Comparison of ENCODE assay signal across 1 cellular context in the genomic region with DNA sequence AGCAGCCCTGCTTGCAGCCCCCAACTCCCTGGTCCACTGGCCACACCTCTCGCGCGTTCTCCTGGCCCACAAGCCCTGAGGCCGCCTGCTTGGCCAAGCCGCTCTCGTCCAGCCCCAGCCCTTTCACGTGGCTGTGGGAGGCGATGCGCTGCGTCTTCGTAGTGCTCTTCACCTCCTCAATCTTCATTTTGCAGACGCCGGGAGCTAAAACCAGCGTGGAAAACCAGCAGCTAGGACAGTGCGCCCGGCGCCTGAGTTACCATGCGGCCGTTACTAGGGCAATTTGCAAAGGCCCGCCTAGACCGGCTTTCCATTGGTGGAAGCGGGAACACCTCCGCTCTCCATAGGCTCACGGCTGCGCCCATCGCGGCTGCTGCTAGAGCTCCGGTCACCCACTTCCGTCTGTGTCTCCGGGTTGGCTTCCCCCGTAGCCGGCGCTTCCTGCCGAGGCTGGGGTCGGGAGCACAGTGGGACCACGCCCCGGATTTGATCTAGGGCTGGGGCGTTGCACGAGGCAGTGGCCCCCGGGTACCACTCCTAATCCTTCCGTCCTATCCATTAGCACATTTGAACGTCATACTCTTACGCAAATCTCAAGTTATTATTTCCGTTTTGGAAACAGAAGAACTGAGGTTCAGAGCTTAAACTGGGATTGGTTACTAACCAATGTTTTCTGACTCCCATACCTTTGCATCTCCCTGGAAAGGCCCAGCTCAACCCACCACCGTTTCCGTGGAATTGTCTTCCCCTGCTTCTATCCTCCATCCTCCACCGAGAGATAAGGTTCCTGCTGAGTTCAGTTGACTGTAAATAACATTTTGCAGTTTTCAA.
A peak's percentile ranks its signal among the peaks of the same experiment; 100 is the strongest.
TF ChIP-seq lines count a peak whose summit lies in the region.

A gene (minus strand): TSS at position 275 of the 831 bp plus-strand sequence. CDS start 88 bp downstream, at position 187.

TF ChIP-seq in K562, 482 proteins besides CTCF, POLR2A, EP300 and RAD21 (continued from another document and continues in another):
- TF ChIP-seq, protein P1, sequence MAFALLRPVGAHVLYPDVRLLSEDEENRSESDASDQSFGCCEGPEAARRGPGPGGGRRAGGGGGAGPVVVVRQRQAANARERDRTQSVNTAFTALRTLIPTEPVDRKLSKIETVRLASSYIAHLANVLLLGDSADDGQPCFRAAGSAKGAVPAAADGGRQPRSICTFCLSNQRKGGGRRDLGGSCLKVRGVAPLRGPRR (CRISPR knock-in tag; IDR thresholded peaks at IDR 0.05), result no peak
- TF ChIP-seq, protein P2, sequence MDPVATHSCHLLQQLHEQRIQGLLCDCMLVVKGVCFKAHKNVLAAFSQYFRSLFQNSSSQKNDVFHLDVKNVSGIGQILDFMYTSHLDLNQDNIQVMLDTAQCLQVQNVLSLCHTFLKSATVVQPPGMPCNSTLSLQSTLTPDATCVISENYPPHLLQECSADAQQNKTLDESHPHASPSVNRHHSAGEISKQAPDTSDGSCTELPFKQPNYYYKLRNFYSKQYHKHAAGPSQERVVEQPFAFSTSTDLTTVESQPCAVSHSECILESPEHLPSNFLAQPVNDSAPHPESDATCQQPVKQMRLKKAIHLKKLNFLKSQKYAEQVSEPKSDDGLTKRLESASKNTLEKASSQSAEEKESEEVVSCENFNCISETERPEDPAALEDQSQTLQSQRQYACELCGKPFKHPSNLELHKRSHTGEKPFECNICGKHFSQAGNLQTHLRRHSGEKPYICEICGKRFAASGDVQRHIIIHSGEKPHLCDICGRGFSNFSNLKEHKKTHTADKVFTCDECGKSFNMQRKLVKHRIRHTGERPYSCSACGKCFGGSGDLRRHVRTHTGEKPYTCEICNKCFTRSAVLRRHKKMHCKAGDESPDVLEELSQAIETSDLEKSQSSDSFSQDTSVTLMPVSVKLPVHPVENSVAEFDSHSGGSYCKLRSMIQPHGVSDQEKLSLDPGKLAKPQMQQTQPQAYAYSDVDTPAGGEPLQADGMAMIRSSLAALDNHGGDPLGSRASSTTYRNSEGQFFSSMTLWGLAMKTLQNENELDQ (CRISPR knock-in tag; IDR thresholded peaks at IDR 0.05; ENCODE audit: borderline replicate concordance), result no peak
- TF ChIP-seq TAF1 (IDR thresholded peaks at IDR 0.05; ENCODE audit: control insufficient read depth, extremely low read depth, insufficient read depth, low read length, severe bottlenecking) (peak; percentile 69), FOXK1 (CRISPR knock-in tag; IDR thresholded peaks at IDR 0.05; ENCODE audit: borderline replicate concordance) (no peak), ZNF23 (CRISPR knock-in tag; IDR thresholded peaks at IDR 0.05) (no peak), NFXL1 (CRISPR knock-in tag; IDR thresholded peaks at IDR 0.05) (no peak), SMARCA4 (IDR thresholded peaks at IDR 0.05) (no peak), SNIP1 (IDR thresholded peaks at IDR 0.05; ENCODE audit: low read depth) (no peak), MTA3 (IDR thresholded peaks at IDR 0.05; ENCODE audit: borderline replicate concordance) (peak; percentile 60; the same call in 1 of the 2 replicates), NUFIP1 (IDR thresholded peaks at IDR 0.05; ENCODE audit: partially characterized antibody) (peak; percentile 57), KAT7 (CRISPR knock-in tag; IDR thresholded peaks at IDR 0.05; ENCODE audit: borderline replicate concordance) (no peak), ZNF12 (CRISPR knock-in tag; IDR thresholded peaks at IDR 0.05) (no peak), HNRNPLL (IDR thresholded peaks at IDR 0.05; ENCODE audit: low read depth, low read length, poor library complexity, severe bottlenecking) (no peak), MYNN (IDR thresholded peaks at IDR 0.05) (no peak), MYNN (CRISPR knock-in tag; IDR thresholded peaks at IDR 0.05) (no peak), ZNF133 (CRISPR knock-in tag; IDR thresholded peaks at IDR 0.05) (no peak), BCL6 (CRISPR knock-in tag; IDR thresholded peaks at IDR 0.05) (no peak), ZKSCAN1 (IDR thresholded peaks at IDR 0.05; ENCODE audit: low read depth, low read length) (peak; percentile 82), NCOA4 (IDR thresholded peaks at IDR 0.05; ENCODE audit: partially characterized antibody) (no peak), HNRNPL (IDR thresholded peaks at IDR 0.05; ENCODE audit: low read depth, low read length) (no peak), ZNF24 (IDR thresholded peaks at IDR 0.05) (peak; percentile 49; the same call in 1 of the 2 replicates), E2F3 (CRISPR knock-in tag; IDR thresholded peaks at IDR 0.05) (no peak), NFRKB (IDR thresholded peaks at IDR 0.05; ENCODE audit: low read depth) (peak; percentile 73; the same call in 1 of the 2 replicates), TARDBP (IDR thresholded peaks at IDR 0.05) (no peak), FOXJ2 (tag; IDR thresholded peaks at IDR 0.05) (no peak), DDX20 (tag; IDR thresholded peaks at IDR 0.05; ENCODE audit: low read depth) (no peak), RFX1 (IDR thresholded peaks at IDR 0.05) (peak; percentile 94), SP1 (CRISPR knock-in tag; IDR thresholded peaks at IDR 0.05) (peak; percentile 89), JUN (IDR thresholded peaks at IDR 0.05; ENCODE audit: borderline replicate concordance, low read depth, low read length) (no peak), JUN (CRISPR knock-in tag; IDR thresholded peaks at IDR 0.05; ENCODE audit: borderline replicate concordance) (no peak), SUPT5H (IDR thresholded peaks at IDR 0.05) (peak; percentile 80), EP400 (IDR thresholded peaks at IDR 0.05) (peak; percentile 96), GABPA (tag; conservative IDR thresholded peaks at IDR 0.05; ENCODE audit: low read depth) (peak; percentile 99), ZNF175 (CRISPR knock-in tag; IDR thresholded peaks at IDR 0.05; ENCODE audit: low read depth) (no peak), ETS2 (tag; IDR thresholded peaks at IDR 0.05; ENCODE audit: borderline replicate concordance, poor library complexity, severe bottlenecking) (no peak), ZNF707 (CRISPR knock-in tag; conservative IDR thresholded peaks at IDR 0.05) (no peak), ELF2 (CRISPR knock-in tag; IDR thresholded peaks at IDR 0.05) (0 out of 2 replicates have a peak, but pooled peaks have one; percentile 32), PURB (CRISPR knock-in tag; IDR thresholded peaks at IDR 0.05; ENCODE audit: low read depth) (no peak), ZC3H11A (IDR thresholded peaks at IDR 0.05; ENCODE audit: low read depth, low read length) (0 out of 2 replicates have a peak, but pooled peaks have one; percentile 69), ESRRA (IDR thresholded peaks at IDR 0.05; ENCODE audit: borderline replicate concordance, low read depth) (peak; percentile 43; the same call in 1 of the 2 replicates)
- TF ChIP-seq, protein P3, sequence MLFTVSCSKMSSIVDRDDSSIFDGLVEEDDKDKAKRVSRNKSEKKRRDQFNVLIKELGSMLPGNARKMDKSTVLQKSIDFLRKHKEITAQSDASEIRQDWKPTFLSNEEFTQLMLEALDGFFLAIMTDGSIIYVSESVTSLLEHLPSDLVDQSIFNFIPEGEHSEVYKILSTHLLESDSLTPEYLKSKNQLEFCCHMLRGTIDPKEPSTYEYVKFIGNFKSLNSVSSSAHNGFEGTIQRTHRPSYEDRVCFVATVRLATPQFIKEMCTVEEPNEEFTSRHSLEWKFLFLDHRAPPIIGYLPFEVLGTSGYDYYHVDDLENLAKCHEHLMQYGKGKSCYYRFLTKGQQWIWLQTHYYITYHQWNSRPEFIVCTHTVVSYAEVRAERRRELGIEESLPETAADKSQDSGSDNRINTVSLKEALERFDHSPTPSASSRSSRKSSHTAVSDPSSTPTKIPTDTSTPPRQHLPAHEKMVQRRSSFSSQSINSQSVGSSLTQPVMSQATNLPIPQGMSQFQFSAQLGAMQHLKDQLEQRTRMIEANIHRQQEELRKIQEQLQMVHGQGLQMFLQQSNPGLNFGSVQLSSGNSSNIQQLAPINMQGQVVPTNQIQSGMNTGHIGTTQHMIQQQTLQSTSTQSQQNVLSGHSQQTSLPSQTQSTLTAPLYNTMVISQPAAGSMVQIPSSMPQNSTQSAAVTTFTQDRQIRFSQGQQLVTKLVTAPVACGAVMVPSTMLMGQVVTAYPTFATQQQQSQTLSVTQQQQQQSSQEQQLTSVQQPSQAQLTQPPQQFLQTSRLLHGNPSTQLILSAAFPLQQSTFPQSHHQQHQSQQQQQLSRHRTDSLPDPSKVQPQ (CRISPR knock-in tag; IDR thresholded peaks at IDR 0.05; ENCODE audit: borderline replicate concordance), result no peak
- TF ChIP-seq, protein P4, sequence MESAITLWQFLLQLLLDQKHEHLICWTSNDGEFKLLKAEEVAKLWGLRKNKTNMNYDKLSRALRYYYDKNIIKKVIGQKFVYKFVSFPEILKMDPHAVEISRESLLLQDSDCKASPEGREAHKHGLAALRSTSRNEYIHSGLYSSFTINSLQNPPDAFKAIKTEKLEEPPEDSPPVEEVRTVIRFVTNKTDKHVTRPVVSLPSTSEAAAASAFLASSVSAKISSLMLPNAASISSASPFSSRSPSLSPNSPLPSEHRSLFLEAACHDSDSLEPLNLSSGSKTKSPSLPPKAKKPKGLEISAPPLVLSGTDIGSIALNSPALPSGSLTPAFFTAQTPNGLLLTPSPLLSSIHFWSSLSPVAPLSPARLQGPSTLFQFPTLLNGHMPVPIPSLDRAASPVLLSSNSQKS (CRISPR knock-in tag; IDR thresholded peaks at IDR 0.05), result no peak
- TF ChIP-seq, protein P5, sequence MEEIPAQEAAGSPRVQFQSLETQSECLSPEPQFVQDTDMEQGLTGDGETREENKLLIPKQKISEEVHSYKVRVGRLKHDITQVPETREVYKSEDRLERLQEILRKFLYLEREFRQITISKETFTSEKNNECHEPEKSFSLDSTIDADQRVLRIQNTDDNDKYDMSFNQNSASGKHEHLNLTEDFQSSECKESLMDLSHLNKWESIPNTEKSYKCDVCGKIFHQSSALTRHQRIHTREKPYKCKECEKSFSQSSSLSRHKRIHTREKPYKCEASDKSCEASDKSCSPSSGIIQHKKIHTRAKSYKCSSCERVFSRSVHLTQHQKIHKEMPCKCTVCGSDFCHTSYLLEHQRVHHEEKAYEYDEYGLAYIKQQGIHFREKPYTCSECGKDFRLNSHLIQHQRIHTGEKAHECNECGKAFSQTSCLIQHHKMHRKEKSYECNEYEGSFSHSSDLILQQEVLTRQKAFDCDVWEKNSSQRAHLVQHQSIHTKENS (CRISPR knock-in tag; IDR thresholded peaks at IDR 0.05), result no peak
- TF ChIP-seq, protein P6, sequence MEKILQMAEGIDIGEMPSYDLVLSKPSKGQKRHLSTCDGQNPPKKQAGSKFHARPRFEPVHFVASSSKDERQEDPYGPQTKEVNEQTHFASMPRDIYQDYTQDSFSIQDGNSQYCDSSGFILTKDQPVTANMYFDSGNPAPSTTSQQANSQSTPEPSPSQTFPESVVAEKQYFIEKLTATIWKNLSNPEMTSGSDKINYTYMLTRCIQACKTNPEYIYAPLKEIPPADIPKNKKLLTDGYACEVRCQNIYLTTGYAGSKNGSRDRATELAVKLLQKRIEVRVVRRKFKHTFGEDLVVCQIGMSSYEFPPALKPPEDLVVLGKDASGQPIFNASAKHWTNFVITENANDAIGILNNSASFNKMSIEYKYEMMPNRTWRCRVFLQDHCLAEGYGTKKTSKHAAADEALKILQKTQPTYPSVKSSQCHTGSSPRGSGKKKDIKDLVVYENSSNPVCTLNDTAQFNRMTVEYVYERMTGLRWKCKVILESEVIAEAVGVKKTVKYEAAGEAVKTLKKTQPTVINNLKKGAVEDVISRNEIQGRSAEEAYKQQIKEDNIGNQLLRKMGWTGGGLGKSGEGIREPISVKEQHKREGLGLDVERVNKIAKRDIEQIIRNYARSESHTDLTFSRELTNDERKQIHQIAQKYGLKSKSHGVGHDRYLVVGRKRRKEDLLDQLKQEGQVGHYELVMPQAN (IDR thresholded peaks at IDR 0.05; ENCODE audit: borderline replicate concordance), result peak; percentile 96
- TF ChIP-seq, protein P7, sequence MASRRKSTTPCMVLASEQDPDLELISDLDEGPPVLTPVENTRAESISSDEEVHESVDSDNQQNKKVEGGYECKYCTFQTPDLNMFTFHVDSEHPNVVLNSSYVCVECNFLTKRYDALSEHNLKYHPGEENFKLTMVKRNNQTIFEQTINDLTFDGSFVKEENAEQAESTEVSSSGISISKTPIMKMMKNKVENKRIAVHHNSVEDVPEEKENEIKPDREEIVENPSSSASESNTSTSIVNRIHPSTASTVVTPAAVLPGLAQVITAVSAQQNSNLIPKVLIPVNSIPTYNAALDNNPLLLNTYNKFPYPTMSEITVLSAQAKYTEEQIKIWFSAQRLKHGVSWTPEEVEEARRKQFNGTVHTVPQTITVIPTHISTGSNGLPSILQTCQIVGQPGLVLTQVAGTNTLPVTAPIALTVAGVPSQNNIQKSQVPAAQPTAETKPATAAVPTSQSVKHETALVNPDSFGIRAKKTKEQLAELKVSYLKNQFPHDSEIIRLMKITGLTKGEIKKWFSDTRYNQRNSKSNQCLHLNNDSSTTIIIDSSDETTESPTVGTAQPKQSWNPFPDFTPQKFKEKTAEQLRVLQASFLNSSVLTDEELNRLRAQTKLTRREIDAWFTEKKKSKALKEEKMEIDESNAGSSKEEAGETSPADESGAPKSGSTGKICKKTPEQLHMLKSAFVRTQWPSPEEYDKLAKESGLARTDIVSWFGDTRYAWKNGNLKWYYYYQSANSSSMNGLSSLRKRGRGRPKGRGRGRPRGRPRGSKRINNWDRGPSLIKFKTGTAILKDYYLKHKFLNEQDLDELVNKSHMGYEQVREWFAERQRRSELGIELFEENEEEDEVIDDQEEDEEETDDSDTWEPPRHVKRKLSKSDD (conservative IDR thresholded peaks at IDR 0.05; ENCODE audit: low read length), result no peak
- TF ChIP-seq, protein P8, sequence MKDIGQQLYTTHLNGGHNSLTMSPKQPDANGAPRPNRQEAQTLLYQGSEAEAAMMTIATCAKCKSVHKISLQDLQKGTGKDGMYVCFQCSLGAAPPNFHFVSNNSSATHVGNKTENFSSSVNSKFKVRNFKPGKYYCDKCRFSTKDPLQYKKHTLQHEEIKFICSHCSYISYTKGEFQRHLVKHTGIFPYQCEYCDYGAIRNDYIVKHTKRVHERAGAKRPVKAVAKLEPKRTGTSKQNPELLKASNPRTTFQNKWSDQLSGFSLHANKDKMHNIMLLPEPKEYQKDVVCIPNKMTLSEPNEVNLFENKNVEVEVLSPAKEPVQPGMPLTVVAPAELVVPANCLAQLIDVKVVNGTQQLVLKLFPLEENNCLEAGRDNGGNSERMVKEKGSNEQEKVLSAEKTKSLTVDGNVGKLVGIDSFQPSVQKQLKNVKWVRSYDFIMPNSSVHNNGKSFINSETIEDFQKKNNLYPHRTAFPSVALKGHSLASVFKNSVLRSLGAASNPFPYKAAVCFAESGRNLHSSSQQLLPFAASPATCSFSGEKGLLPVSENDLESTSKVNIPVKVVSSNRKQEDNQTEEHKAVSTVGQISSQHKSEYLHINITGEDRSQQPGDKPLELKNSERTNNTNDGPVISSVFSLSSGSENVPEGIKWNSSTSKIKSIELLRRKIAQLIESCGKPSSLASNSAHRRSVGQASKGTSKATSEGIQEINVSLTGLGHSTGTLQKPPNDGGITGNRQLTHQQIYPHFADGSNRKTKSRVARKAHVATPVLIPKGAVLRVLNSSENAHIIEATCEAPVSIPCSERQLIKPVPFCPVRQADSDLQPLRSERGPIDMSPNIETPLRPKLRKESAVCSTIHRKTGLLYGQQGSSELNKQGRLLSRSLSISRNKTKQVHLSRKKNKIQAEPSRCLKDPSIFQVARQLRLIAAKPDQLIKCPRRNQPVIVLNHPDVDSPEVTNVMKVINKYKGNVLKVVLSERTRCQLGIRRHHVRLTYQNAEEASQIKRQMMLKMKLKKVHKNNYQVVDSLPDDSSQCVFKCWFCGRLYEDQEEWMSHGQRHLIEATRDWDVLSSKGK (CRISPR knock-in tag; IDR thresholded peaks at IDR 0.05), result no peak
